1 cellular context compared by ENCODE assay signal in genomic region chr4:61199869-61200194, GRCh38.
TF ChIP-seq lines count a peak whose summit lies in the region.

No MANE protein-coding gene starts in this region.

TF ChIP-seq in HEK293, 187 proteins besides CTCF, POLR2A, EP300 and RAD21 (continued from another document):
- no peak for TF ChIP-seq PRDM4 (tag by site-specific recombination; IDR thresholded peaks at IDR 0.05)
- peak; percentile 36; the same call in 1 of the 2 replicates for TF ChIP-seq PRDM10 (tag by site-specific recombination; IDR thresholded peaks at IDR 0.05)
- TF ChIP-seq SP3 (tag by site-specific recombination; IDR thresholded peaks at IDR 0.05) = peak; percentile 43
- peak; percentile 19; the same call in 1 of the 2 replicates for TF ChIP-seq SP7 (tag by site-specific recombination; IDR thresholded peaks at IDR 0.05)
- TF ChIP-seq ZBTB17 (tag by site-specific recombination; IDR thresholded peaks at IDR 0.05) = 0 out of 2 replicates have a peak, but pooled peaks have one; percentile 41
- TF ChIP-seq ZNF548 (tag by site-specific recombination; IDR thresholded peaks at IDR 0.05) = no peak
- peak; percentile 31; the same call in 1 of the 2 replicates for TF ChIP-seq ZBTB11 (tag by site-specific recombination; conservative IDR thresholded peaks at IDR 0.05; ENCODE audit: low read depth)
- 0 out of 2 replicates have a peak, but pooled peaks have one; percentile 25 for TF ChIP-seq PRDM1 (tag by site-specific recombination; IDR thresholded peaks at IDR 0.05)
- no peak for TF ChIP-seq ZNF624 (tag by site-specific recombination; IDR thresholded peaks at IDR 0.05)
